Comparison of ENCODE assay signal across 7 cellular contexts in the genomic region with DNA sequence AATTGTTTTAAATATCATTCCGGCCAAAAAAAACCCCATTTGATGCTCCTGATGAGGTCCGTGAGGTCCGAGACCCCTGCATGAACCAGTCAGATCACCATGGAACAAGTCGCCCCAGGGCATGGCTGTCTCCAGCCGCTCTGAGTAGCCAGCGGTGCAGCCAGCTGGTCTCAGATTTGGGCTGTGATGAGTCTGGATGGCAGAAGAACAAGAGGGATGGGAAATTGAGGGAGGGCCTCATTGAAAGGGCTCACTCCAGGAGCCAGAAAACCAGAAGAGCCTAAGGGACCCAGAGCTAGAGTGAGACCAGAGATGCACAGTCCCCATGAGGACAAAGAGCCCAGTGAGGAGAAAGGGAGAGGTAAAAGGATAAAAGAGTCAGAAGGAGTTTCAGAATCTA.
A peak's percentile ranks its signal among the peaks of the same experiment; 100 is the strongest.
DNase-seq lines count a peak whose midpoint lies in the region; ATAC-seq and TF ChIP-seq lines count a peak whose summit lies in the region.

No MANE protein-coding gene starts in this region.

- H3K36me3 Mint-ChIP-seq in stimulated activated naive B cell treated with anti-CD40 and anti-IgM and Interleukin-4, amounts not matched to agents 10 μg/mL and 1 μg/mL and 100 μg/mL, for 72 hours = no peaks in the 10 kb centered on the region

- DNase-seq in WERI-Rb-1 (peak; percentile 8), ureter (ENCODE audit: low spot score) (no peak), HUDEP-2 (lab: John Stamatoyannopoulos, UW; ENCODE audit: unreplicated experiment in 76 of 76) (no peak)
- DNase-seq in stimulated activated naive B cell treated with anti-CD40 and anti-IgM and Interleukin-4, amounts not matched to agents 10 μg/mL and 1 μg/mL and 100 μg/mL, for 72 hours = no peak

- peaks cover 3% of the 10 kb centered on the region for H3K9me3 ChIP-seq in WERI-Rb-1 (ENCODE audit: severe bottlenecking)

- TF ChIP-seq CTCF in WERI-Rb-1 (IDR thresholded peaks at IDR 0.05; ENCODE audit: low read depth, low read length) = no peak

- peaks cover 49 to 62% of the 10 kb centered on the region in 2 donors for H3K4me1 Mint-ChIP-seq in stimulated activated naive B cell treated with anti-CD40 and anti-IgM and Interleukin-4, amounts not matched to agents 10 μg/mL and 1 μg/mL and 100 μg/mL, for 72 hours

- peak; percentile 5 for ATAC-seq in GM21529 (IDR thresholded peaks at IDR 0.05; ENCODE audit: unreplicated experiment)
- no peak for ATAC-seq in stimulated activated naive B cell treated with anti-CD40 and anti-IgM and Interleukin-4, amounts not matched to agents 10 μg/mL and 1 μg/mL and 100 μg/mL, for 72 hours (replicated peaks)
- ATAC-seq in GM21423 (IDR thresholded peaks at IDR 0.05; ENCODE audit: unreplicated experiment) = no peak

- no peak overlapping the region; the same call in 1 of the 2 replicates for H3K27ac ChIP-seq in WERI-Rb-1
- peak overlapping the region; percentile 62 for H3K27ac ChIP-seq in layer of hippocampus (ENCODE audit: low read depth, low read length)

- H3K27me3 ChIP-seq in WERI-Rb-1 (ENCODE audit: insufficient read depth, low read depth, severe bottlenecking) (no peaks in the 10 kb centered on the region), layer of hippocampus (ENCODE audit: control insufficient read depth, insufficient read depth, low read length) (no peaks in the 10 kb centered on the region)

- peak overlapping the region in 1 of 2 donors; percentile 53 for H3K4me3 Mint-ChIP-seq in stimulated activated naive B cell treated with anti-CD40 and anti-IgM and Interleukin-4, amounts not matched to agents 10 μg/mL and 1 μg/mL and 100 μg/mL, for 72 hours

- H3K36me3 ChIP-seq in WERI-Rb-1 = no peaks in the 10 kb centered on the region

- H3K4me3 ChIP-seq in WERI-Rb-1 (ENCODE audit: low read depth, low read length) = no peak overlapping the region

- H3K9me3 Mint-ChIP-seq in stimulated activated naive B cell treated with anti-CD40 and anti-IgM and Interleukin-4, amounts not matched to agents 10 μg/mL and 1 μg/mL and 100 μg/mL, for 72 hours = peaks cover 0 to under 1% of the 10 kb centered on the region in 2 donors

- no peaks in the 10 kb centered on the region for H3K27me3 Mint-ChIP-seq in stimulated activated naive B cell treated with anti-CD40 and anti-IgM and Interleukin-4, amounts not matched to agents 10 μg/mL and 1 μg/mL and 100 μg/mL, for 72 hours

- peak overlapping the region; percentile 93 for H3K27ac Mint-ChIP-seq in stimulated activated naive B cell treated with anti-CD40 and anti-IgM and Interleukin-4, amounts not matched to agents 10 μg/mL and 1 μg/mL and 100 μg/mL, for 72 hours
